In the genomic region with DNA sequence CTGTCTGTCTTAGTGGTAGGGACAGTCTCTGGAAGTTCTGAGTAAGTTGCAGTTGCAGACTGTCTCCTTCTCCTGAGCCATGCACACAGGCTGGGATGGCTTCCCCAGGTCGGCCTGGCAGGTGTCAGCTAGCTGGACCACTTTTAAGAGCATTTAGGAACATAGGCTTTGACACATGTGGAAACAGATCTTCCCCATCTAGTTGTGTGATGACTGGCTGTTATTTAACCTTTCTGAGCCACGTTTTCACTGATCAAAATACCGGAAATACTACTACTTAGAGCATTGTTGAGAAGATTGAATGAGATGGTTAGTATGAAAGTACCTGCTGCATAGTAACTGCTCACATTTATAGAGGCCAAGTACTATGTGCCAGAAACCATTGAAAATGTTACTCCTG, we compare ENCODE assay signal across 25 cellular contexts. TPM values are rescaled to one million over a fixed set of nuclear protein-coding genes. Genes with fewer than 3 reads are reported as not detected.
DNase-seq lines count a peak whose midpoint lies in the region; ATAC-seq and TF ChIP-seq lines count a peak whose summit lies in the region.
"Had no signal": no experiment of that assay in that cellular context is flagged by ENCODE, and none has a peak within 500 bp of the region (broad histone marks: within the 10 kb centered on the region; RNA-seq: fewer than 3 reads in every experiment).

No MANE protein-coding gene starts in this region.

- no peak for TF ChIP-seq CTCF in RWPE1 (conservative IDR thresholded peaks at IDR 0.05; ENCODE audit: low read depth)

- CTCF ChIA-PET in RWPE1 (lab: Yijun Ruan, JAX) = no interaction called here

- H3K9me3 Mint-ChIP-seq in activated naive CD4-positive, alpha-beta T cell treated with anti-CD3 and anti-CD28 coated beads, Interleukin-2, amount 50 U/mL, for 72 hours = no peaks in the 10 kb centered on the region
- H3K9me3 Mint-ChIP-seq: activated naive CD4-positive, alpha-beta T cell treated with anti-CD3 and anti-CD28 coated beads, Interleukin-2, amount 50 U/mL, for 24 hours; endodermal cell had no signal

- no peak for DNase-seq in activated naive CD4-positive, alpha-beta T cell treated with anti-CD3 and anti-CD28 coated beads, Interleukin-2, amount 50 U/mL, for 72 hours (ENCODE audit: low spot score in 2 of 2)
- DNase-seq in activated naive CD4-positive, alpha-beta T cell treated with anti-CD3 and anti-CD28 coated beads, Interleukin-2, amount 50 U/mL, for 16 hours = no peak
- peak; percentile 22 for DNase-seq in NAMALWA (ENCODE audit: low spot score)
- DNase-seq in RWPE1 (ENCODE audit: low spot score) = no peak
- no peak for DNase-seq in foreskin melanocyte
- no peak for DNase-seq in HPDE6-E6E7 (ENCODE audit: extremely low spot score)
- DNase-seq: activated CD8-positive, alpha-beta memory T cell treated with anti-CD3 and anti-CD28 coated beads for 24 hours; anterior cingulate cortex; Caco-2; DMS79; endodermal cell; hypothalamus; mesenchymal stem cell; MV-4-11; NCI-H510A; NK-92 treated with Interleukin-12 subunit alpha and Interleukin-12 subunit beta, amount 100 ng/mL, for 24 hours; stimulated activated CD4-positive, alpha-beta T cell treated with anti-CD3 and anti-CD28 coated beads, Interleukin-1b, Interleukin-23, amount 100 ng/mL, for 48 hours; upper lobe of right lung had no signal

- POLR2A ChIA-PET in RWPE1 (lab: Yijun Ruan, JAX; ENCODE audit: low non-redundant PET) = no interaction called here

- H3K36me3 Mint-ChIP-seq in activated naive CD4-positive, alpha-beta T cell treated with anti-CD3 and anti-CD28 coated beads, Interleukin-2, amount 50 U/mL, for 72 hours = no peaks in the 10 kb centered on the region
- H3K36me3 Mint-ChIP-seq: activated naive CD4-positive, alpha-beta T cell treated with anti-CD3 and anti-CD28 coated beads, Interleukin-2, amount 50 U/mL, for 24 hours had no signal

- no peak overlapping the region for H3K27ac ChIP-seq in RWPE1
- H3K27ac ChIP-seq: A549, coronary artery, SJSA1, upper lobe of right lung had no signal

- ATAC-seq in activated naive CD4-positive, alpha-beta T cell treated with anti-CD3 and anti-CD28 coated beads, Interleukin-2, amount 50 U/mL, for 72 hours = peak; percentile 24 to 34
- ATAC-seq in GM21576 (IDR thresholded peaks at IDR 0.05; ENCODE audit: unreplicated experiment) (peak; percentile 32), GM21619 (IDR thresholded peaks at IDR 0.05; ENCODE audit: unreplicated experiment) (no peak)
- ATAC-seq: A549, left lobe of liver, upper lobe of right lung had no signal

- no peak overlapping the region for H3K27ac Mint-ChIP-seq in activated naive CD4-positive, alpha-beta T cell treated with anti-CD3 and anti-CD28 coated beads, Interleukin-2, amount 50 U/mL, for 72 hours
- H3K27ac Mint-ChIP-seq: activated naive CD4-positive, alpha-beta T cell treated with anti-CD3 and anti-CD28 coated beads, Interleukin-2, amount 50 U/mL, for 24 hours; endodermal cell had no signal

RNA-seq across cellular contexts. Expression of gene MAPKAPK2, which starts 6.2 kb away (rescaled TPM):
- total RNA-seq in activated naive CD4-positive, alpha-beta T cell treated with anti-CD3 and anti-CD28 coated beads, Interleukin-2, amount 50 U/mL, for 72 hours = 100 to 1,000 TPM in 1 of 2 donors, 10 to 100 TPM in 1; 69.4 to 116 TPM

RNA-seq across cellular contexts. Expression of gene DYRK3, which starts 43.2 kb away (rescaled TPM):
- total RNA-seq in activated naive CD4-positive, alpha-beta T cell treated with anti-CD3 and anti-CD28 coated beads, Interleukin-2, amount 50 U/mL, for 72 hours = 10 to 100 TPM in 1 of 2 donors, 1 to 10 TPM in 1; 2.8 to 12.8 TPM
- total RNA-seq: Caco-2 had no signal
